Comparison of ENCODE assay signal across 28 cellular contexts in genomic region chr2:46202987-46203386, GRCh38.
"Had no signal": no experiment of that assay in that cellular context is flagged by ENCODE, and none has a peak within 500 bp of the region (broad histone marks: within the 10 kb centered on the region; RNA-seq: fewer than 3 reads in every experiment).

No MANE protein-coding gene starts in this region.

- H3K36me3 Mint-ChIP-seq: activated naive CD8-positive, alpha-beta T cell; brain had no signal

- H3K4me3 ChIP-seq: ascending aorta, cardiac muscle cell, coronary artery, dorsolateral prefrontal cortex, gastroesophageal sphincter, ovary, skin epidermis, stomach, thyroid gland, upper lobe of right lung had no signal

- ATAC-seq: activated CD4-positive, alpha-beta T cell treated with anti-CD3 and anti-CD28 coated beads for 36 hours; activated T-helper 17 cell treated with anti-CD3 and anti-CD28 coated beads, Interleukin-2, amount 50 U/mL, for 72 hours; gastroesophageal sphincter; left cardiac atrium; left ventricle myocardium superior; sciatic nerve; SK-N-SH treated with all-trans-retinoic acid at 6 μM for 48 hours had no signal

- H3K4me1 Mint-ChIP-seq: brain had no signal

- H3K4me3 Mint-ChIP-seq: activated CD4-positive, alpha-beta T cell treated with anti-CD3 and anti-CD28 coated beads for 36 hours; activated naive CD8-positive, alpha-beta T cell; activated T-helper 17 cell treated with anti-CD3 and anti-CD28 coated beads, Interleukin-2, amount 50 U/mL, for 72 hours; brain had no signal

- H3K9me3 ChIP-seq: ascending aorta, gastroesophageal sphincter, ovary, thyroid gland, upper lobe of right lung had no signal

- DNase-seq: activated CD4-positive, alpha-beta T cell treated with anti-CD3 and anti-CD28 coated beads for 36 hours; activated CD4-positive, CD25-positive, alpha-beta regulatory T cell; activated naive CD4-positive, alpha-beta T cell treated with Interleukin-2 at 50 U/mL for 16 hours; activated T-cell treated with anti-CD3 and anti-CD28 coated beads, Interleukin-2, amount 50 U/mL, for 1 hour; dorsolateral prefrontal cortex; effector memory CD4-positive, alpha-beta T cell; head of caudate nucleus; hippocampal formation; left cardiac atrium; left ventricle myocardium superior; ovary; stimulated activated CD4-positive, alpha-beta T cell treated with anti-CD3 and anti-CD28 coated beads, Interleukin-12 subunit alpha, Interleukin-12 subunit beta, amount 100 ng/mL, for 4 hours; stimulated activated CD4-positive, alpha-beta T cell treated with anti-CD3 and anti-CD28 coated beads, Interleukin-4, amount 100 ng/mL, for 1 hour; stomach; thyroid gland; upper lobe of right lung had no signal

- FAIRE-seq: keratinocyte had no signal

- H3K27ac Mint-ChIP-seq: activated CD4-positive, alpha-beta T cell treated with anti-CD3 and anti-CD28 coated beads for 36 hours; activated naive CD8-positive, alpha-beta T cell; activated T-helper 17 cell treated with anti-CD3 and anti-CD28 coated beads, Interleukin-2, amount 50 U/mL, for 72 hours; brain; progenitor cell of endocrine pancreas had no signal

- H3K27me3 ChIP-seq: ascending aorta, cardiac muscle cell, dorsolateral prefrontal cortex, gastroesophageal sphincter, ovary, stomach, thyroid gland, upper lobe of right lung had no signal

- H3K9me3 Mint-ChIP-seq: activated T-helper 17 cell treated with anti-CD3 and anti-CD28 coated beads, Interleukin-2, amount 50 U/mL, for 72 hours had no signal

- H3K36me3 ChIP-seq: ascending aorta, cardiac muscle cell, gastroesophageal sphincter, ovary, stomach, thyroid gland, upper lobe of right lung had no signal

- H3K4me1 ChIP-seq: gastroesophageal sphincter had no signal

- H3K27ac ChIP-seq: ascending aorta, cardiac muscle cell, coronary artery, dorsolateral prefrontal cortex, gastroesophageal sphincter, ovary, skin epidermis, stomach, thyroid gland, upper lobe of right lung had no signal

- H3K27me3 Mint-ChIP-seq: activated CD4-positive, alpha-beta T cell treated with anti-CD3 and anti-CD28 coated beads for 36 hours; activated naive CD8-positive, alpha-beta T cell; activated T-helper 17 cell treated with anti-CD3 and anti-CD28 coated beads, Interleukin-2, amount 50 U/mL, for 72 hours had no signal
